In the genomic region with DNA sequence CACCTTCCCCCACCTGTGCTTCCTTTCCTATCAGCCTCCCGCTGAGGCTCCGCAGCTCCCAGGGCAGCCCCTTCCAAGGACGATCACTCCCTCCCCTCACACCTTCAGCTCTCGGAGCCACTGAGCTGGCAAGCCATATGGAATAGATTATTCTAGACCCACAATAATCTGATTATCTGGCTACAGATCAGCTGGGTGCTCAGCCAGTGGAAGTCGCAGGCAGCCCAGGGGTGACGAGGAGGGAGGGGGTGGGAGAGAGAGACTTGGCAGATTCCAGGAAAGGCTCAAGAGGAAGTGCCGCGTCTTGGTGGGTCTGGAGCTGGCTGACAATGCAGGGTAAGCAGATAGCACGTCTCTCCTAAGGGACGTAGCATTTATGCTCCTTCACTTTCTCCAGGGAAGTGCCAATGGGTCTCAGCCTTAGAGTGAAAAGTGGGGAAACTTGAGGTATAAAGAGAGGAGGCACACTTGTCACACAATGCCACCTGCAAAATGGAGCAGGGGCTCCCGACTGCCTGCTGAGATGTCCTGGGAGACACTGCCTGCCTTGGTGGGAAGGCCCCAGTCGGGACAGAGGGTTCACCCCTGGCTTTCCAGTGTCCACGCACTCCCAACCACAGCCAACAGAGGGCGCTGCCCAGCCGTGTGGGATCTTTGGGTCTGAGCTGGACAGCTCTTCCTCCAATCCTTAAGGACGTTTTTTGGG, we compare ENCODE assay signal across 8 cellular contexts. TPM values are rescaled to one million over a fixed set of nuclear protein-coding genes. Genes with fewer than 3 reads are reported as not detected.
A peak's percentile ranks its signal among the peaks of the same experiment; 100 is the strongest.
DNase-seq lines count a peak whose midpoint lies in the region; ATAC-seq and TF ChIP-seq lines count a peak whose summit lies in the region.

No MANE protein-coding gene starts in this region.

- ATAC-seq in HG03439 (IDR thresholded peaks at IDR 0.05; ENCODE audit: unreplicated experiment) (peak; percentile 50), Panc1 (peak; percentile 94), thoracic aorta (ENCODE audit: insufficient number of reproducible peaks, low FRiP score, low read depth) (peak; percentile 43)

- H3K36me3 Mint-ChIP-seq in activated T-helper 1 cell treated with anti-CD3 and anti-CD28 coated beads, Interleukin-12 subunit alpha, Interleukin-12 subunit beta, Interleukin-2, Interleukin-4 antibody, amounts not matched to agents 30 ng/mL and 10 ng/mL and 1 ng/mL, durations not matched to agents 14 hours and 24 hours and 36 hours (ENCODE audit: low read depth) = no peaks in the 10 kb centered on the region

- H3K4me1 ChIP-seq in Panc1 (ENCODE audit: control insufficient read depth, insufficient read depth, low read length) = peaks cover 10% of the 10 kb centered on the region; the same call in 1 of the 2 replicates
- H3K4me1 ChIP-seq in neuronal stem cell (ENCODE audit: control insufficient read depth in 2 of 2, insufficient read depth in 1 of 2, low read depth in 1 of 2, low read length in 2 of 2) = no peaks in the 10 kb centered on the region
- no peaks in the 10 kb centered on the region for H3K4me1 ChIP-seq in thoracic aorta (ENCODE audit: control insufficient read depth in 1 of 2, low read depth in 2 of 2)

- H3K36me3 ChIP-seq in Panc1 (ENCODE audit: control insufficient read depth, insufficient read depth, low read length) = no peaks in the 10 kb centered on the region
- H3K36me3 ChIP-seq in neuronal stem cell (replicated peaks in 1 of 2; ENCODE audit: control insufficient read depth in 2 of 2, insufficient read depth in 2 of 2, low read length in 2 of 2) = no peaks in the 10 kb centered on the region
- no peaks in the 10 kb centered on the region for H3K36me3 ChIP-seq in thoracic aorta

- H3K27me3 ChIP-seq in Panc1 (ENCODE audit: control insufficient read depth, insufficient read depth, low read length) (no peaks in the 10 kb centered on the region), neuronal stem cell (ENCODE audit: control insufficient read depth in 3 of 3, insufficient read depth in 3 of 3, low read depth in 1 of 3, low read length in 3 of 3) (peaks cover 0 to 9% (median 0%) of the 10 kb centered on the region in 3 experiments), thoracic aorta (replicated peaks; ENCODE audit: insufficient read depth) (no peaks in the 10 kb centered on the region)

- DNase-seq in NCI-H2081 (lab: John Stamatoyannopoulos, UW) (peak; percentile 47 to 56), NCI-H2081 treated with DMSO at 0.1 percent for 48 hours (lab: John Stamatoyannopoulos, UW) (no peak), Panc1 (ENCODE audit: low read depth, low spot score) (peak; percentile 54), fibroblast of the conjunctiva (ENCODE audit: low read depth) (peak; percentile 55), neuronal stem cell (ENCODE audit: low spot score) (peak; percentile 80), thoracic aorta (ENCODE audit: low spot score) (no peak)
- peak; percentile 53 for DNase-seq in activated T-helper 1 cell treated with anti-CD3 and anti-CD28 coated beads, Interleukin-12 subunit alpha, Interleukin-12 subunit beta, Interleukin-2, Interleukin-4 antibody, amounts not matched to agents 30 ng/mL and 10 ng/mL and 1 ng/mL, durations not matched to agents 14 hours and 24 hours and 36 hours (ENCODE audit: low spot score)

- H3K4me2 ChIP-seq in neuronal stem cell (ENCODE audit: insufficient read depth, low read length, poor library complexity, severe bottlenecking) = no peak overlapping the region

- H3K27ac ChIP-seq in Panc1 (ENCODE audit: low read length) = no peak overlapping the region
- H3K27ac ChIP-seq in neuronal stem cell (replicated peaks; ENCODE audit: low read length) = no peak overlapping the region
- no peak overlapping the region for H3K27ac ChIP-seq in thoracic aorta

- no peak overlapping the region for H3K4me3 ChIP-seq in Panc1 (ENCODE audit: low read depth in 2 of 2, low read length in 2 of 2)
- H3K4me3 ChIP-seq in neuronal stem cell (ENCODE audit: low read length in 2 of 2) = no peak overlapping the region
- no peak overlapping the region for H3K4me3 ChIP-seq in thoracic aorta

- no peak overlapping the region for H2BK15ac ChIP-seq in neuronal stem cell (ENCODE audit: low read length)

- H3K14ac ChIP-seq in neuronal stem cell (ENCODE audit: low read length) = no peak overlapping the region

- peak overlapping the region; percentile 24 for H2AFZ ChIP-seq in neuronal stem cell (ENCODE audit: low read length)

- H2BK5ac ChIP-seq in neuronal stem cell (ENCODE audit: low read length) = no peak overlapping the region

- H3K27me3 Mint-ChIP-seq in activated T-helper 1 cell treated with anti-CD3 and anti-CD28 coated beads, Interleukin-12 subunit alpha, Interleukin-12 subunit beta, Interleukin-2, Interleukin-4 antibody, amounts not matched to agents 30 ng/mL and 10 ng/mL and 1 ng/mL, durations not matched to agents 14 hours and 24 hours and 36 hours (ENCODE audit: insufficient read depth) = peaks cover 13% of the 10 kb centered on the region

- TF ChIP-seq CTCF in Panc1 (IDR thresholded peaks at IDR 0.05) = peak; percentile 99
- peak; percentile 96 for TF ChIP-seq CTCF in thoracic aorta (IDR thresholded peaks at IDR 0.05)

- H2BK12ac ChIP-seq in neuronal stem cell (ENCODE audit: low read length) = no peak overlapping the region

- no TSS peak for BruUV-seq in Panc1 (replicated peaks; lab: Mats Ljungman, UMichigan)

- H2BK120ac ChIP-seq in neuronal stem cell (ENCODE audit: low read depth, low read length) = no peak overlapping the region

- no peak overlapping the region for H3K27ac Mint-ChIP-seq in activated T-helper 1 cell treated with anti-CD3 and anti-CD28 coated beads, Interleukin-12 subunit alpha, Interleukin-12 subunit beta, Interleukin-2, Interleukin-4 antibody, amounts not matched to agents 30 ng/mL and 10 ng/mL and 1 ng/mL, durations not matched to agents 14 hours and 24 hours and 36 hours

- in situ Hi-C loops in Panc1 (cut with HindIII; ENCODE audit: low pct_unique_long_range_greater_than_20kb, low sequenced_read_pairs) = no loop called here

- no peak overlapping the region for H3K4ac ChIP-seq in neuronal stem cell (ENCODE audit: low read length)

- no peak overlapping the region for H4K91ac ChIP-seq in neuronal stem cell (ENCODE audit: low read depth, low read length, poor library complexity)

- H3K9me3 Mint-ChIP-seq in activated T-helper 1 cell treated with anti-CD3 and anti-CD28 coated beads, Interleukin-12 subunit alpha, Interleukin-12 subunit beta, Interleukin-2, Interleukin-4 antibody, amounts not matched to agents 30 ng/mL and 10 ng/mL and 1 ng/mL, durations not matched to agents 14 hours and 24 hours and 36 hours = no peaks in the 10 kb centered on the region

- no peaks in the 10 kb centered on the region for H3K79me1 ChIP-seq in neuronal stem cell (ENCODE audit: low read depth, low read length)

- POLR2A ChIA-PET in Panc1 (lab: Charles Lee) = interaction anchor here (0.7 kb wide), 1 partner anchor 133 kb away, joined by 8 read pairs; the partner anchor contains the start of gene AP3S2

- no peak overlapping the region for H2AK5ac ChIP-seq in neuronal stem cell (ENCODE audit: low read depth, low read length)

- H3K23ac ChIP-seq in neuronal stem cell (ENCODE audit: low read depth, low read length, poor library complexity) = peak overlapping the region; percentile 67

- no peak overlapping the region for H3K9ac ChIP-seq in neuronal stem cell (ENCODE audit: low read depth, low read length, poor library complexity)

- WGBS in neuronal stem cell (ENCODE audit: extremely low coverage in 2 of 2, insufficient read length in 2 of 2, insufficient replicate concordance in 1 of 2), 2 donors = no CpG with 5 or more reads among the region's 16 CpGs

- no peak overlapping the region for H3K4me3 Mint-ChIP-seq in activated T-helper 1 cell treated with anti-CD3 and anti-CD28 coated beads, Interleukin-12 subunit alpha, Interleukin-12 subunit beta, Interleukin-2, Interleukin-4 antibody, amounts not matched to agents 30 ng/mL and 10 ng/mL and 1 ng/mL, durations not matched to agents 14 hours and 24 hours and 36 hours

- no peaks in the 10 kb centered on the region for H3K4me1 Mint-ChIP-seq in activated T-helper 1 cell treated with anti-CD3 and anti-CD28 coated beads, Interleukin-12 subunit alpha, Interleukin-12 subunit beta, Interleukin-2, Interleukin-4 antibody, amounts not matched to agents 30 ng/mL and 10 ng/mL and 1 ng/mL, durations not matched to agents 14 hours and 24 hours and 36 hours (ENCODE audit: low read depth)

- H3K9me3 ChIP-seq in Panc1 (ENCODE audit: control insufficient read depth, insufficient read depth, low read depth, low read length) = no peaks in the 10 kb centered on the region
- H3K9me3 ChIP-seq in neuronal stem cell (replicated peaks in 1 of 2; ENCODE audit: control insufficient read depth in 2 of 2, insufficient read depth in 1 of 2, low read depth in 1 of 2, low read length in 2 of 2) = peaks cover 0 to 4% of the 10 kb centered on the region in 2 donors
- H3K9me3 ChIP-seq in thoracic aorta = no peaks in the 10 kb centered on the region

- CTCF ChIA-PET in Panc1 (lab: Charles Lee) = interaction anchor here (0.5 to 2.5 kb wide), 10 partner anchors 13 to 128 kb away, joined by 3 to 40 read pairs (median 5); partner anchors contain the start of gene MESP2

- intact Hi-C loops in Panc1 (cut with micrococcal nuclease; ENCODE audit: unreplicated experiment) = loop anchor here (2.0 kb wide), 1 partner anchor 114 kb away; no protein-coding TSS in a partner anchor
- intact Hi-C loops in activated T-helper 1 cell treated with anti-CD3 and anti-CD28 coated beads, Interleukin-12 subunit alpha, Interleukin-12 subunit beta, Interleukin-2, Interleukin-4 antibody, amounts not matched to agents 30 ng/mL and 10 ng/mL and 1 ng/mL, durations not matched to agents 14 hours and 24 hours and 36 hours (cut with micrococcal nuclease) = loop anchor here (1.0 kb wide), 3 partner anchors 115 to 326 kb away; no protein-coding TSS in a partner anchor

- peak overlapping the region; percentile 35 for H3K18ac ChIP-seq in neuronal stem cell (ENCODE audit: low read length)

- no peak overlapping the region for H4K8ac ChIP-seq in neuronal stem cell (ENCODE audit: low read depth, low read length)

RNA-seq across cellular contexts. Expression of gene MESP1, which starts 9.4 kb away (rescaled TPM):
- total RNA-seq in Panc1 (2021; ENCODE audit: unreplicated experiment) = 6.4 TPM
- 6.5 TPM for polyA plus RNA-seq in Panc1 (2012; ENCODE audit: insufficient read length)
- total RNA-seq in activated T-helper 1 cell treated with anti-CD3 and anti-CD28 coated beads, Interleukin-12 subunit alpha, Interleukin-12 subunit beta, Interleukin-2, Interleukin-4 antibody, amounts not matched to agents 30 ng/mL and 10 ng/mL and 1 ng/mL, durations not matched to agents 14 hours and 24 hours and 36 hours = 4.6 and 6.6 TPM in 2 replicates
- polyA plus RNA-seq in neuronal stem cell (2013, experiment 1 of 2) = 0.32 TPM
- polyA plus RNA-seq in neuronal stem cell (2013, experiment 2 of 2) = 0.28 TPM
- under 1 TPM in 1 of 2 donors, not detected in 1; 0.95 TPM for total RNA-seq in thoracic aorta

RNA-seq across cellular contexts. Expression of gene MESP2, which starts 15.7 kb away (rescaled TPM):
- 1.1 TPM for total RNA-seq in Panc1 (2021; ENCODE audit: unreplicated experiment)
- polyA plus RNA-seq in Panc1 (2012; ENCODE audit: insufficient read length) = 2.0 TPM
- total RNA-seq in activated T-helper 1 cell treated with anti-CD3 and anti-CD28 coated beads, Interleukin-12 subunit alpha, Interleukin-12 subunit beta, Interleukin-2, Interleukin-4 antibody, amounts not matched to agents 30 ng/mL and 10 ng/mL and 1 ng/mL, durations not matched to agents 14 hours and 24 hours and 36 hours = 0.10 TPM in 1 of 2 replicates, not detected in the other
- 0.35 TPM for polyA plus RNA-seq in neuronal stem cell (2013, experiment 1 of 2)
- 0.19 TPM for polyA plus RNA-seq in neuronal stem cell (2013, experiment 2 of 2)
- 1 to 10 TPM in 1 of 2 donors, not detected in 1; 1.8 TPM for total RNA-seq in thoracic aorta

RNA-seq across cellular contexts. Expression of gene ANPEP, which starts 54.2 kb away (rescaled TPM):
- total RNA-seq in Panc1 (2021; ENCODE audit: unreplicated experiment) (183 TPM), thoracic aorta (10 to 100 TPM; 27.5 to 29.2 TPM)
- polyA plus RNA-seq in Panc1 (2012; ENCODE audit: insufficient read length) = 194 TPM
- 0.44 and 0.67 TPM in 2 replicates for total RNA-seq in activated T-helper 1 cell treated with anti-CD3 and anti-CD28 coated beads, Interleukin-12 subunit alpha, Interleukin-12 subunit beta, Interleukin-2, Interleukin-4 antibody, amounts not matched to agents 30 ng/mL and 10 ng/mL and 1 ng/mL, durations not matched to agents 14 hours and 24 hours and 36 hours
- 3.5 TPM for polyA plus RNA-seq in neuronal stem cell (2013, experiment 1 of 2)
- polyA plus RNA-seq in neuronal stem cell (2013, experiment 2 of 2) = 3.5 TPM

Comparison
In these comparisons a context has a peak if more than half of its experiments do, and no peak if none do; other contexts are left out.
1. DNase-seq: peak in NCI-H2081 (2 of 2), Panc1 (single experiment), activated T-helper 1 cell treated with anti-CD3 and anti-CD28 coated beads, Interleukin-12 subunit alpha, Interleukin-12 subunit beta, Interleukin-2, Interleukin-4 antibody, amounts not matched to agents 30 ng/mL and 10 ng/mL and 1 ng/mL, durations not matched to agents 14 hours and 24 hours and 36 hours (single experiment), fibroblast of the conjunctiva (single experiment) and neuronal stem cell (single experiment); none in NCI-H2081 treated with DMSO at 0.1 percent for 48 hours (single experiment) and thoracic aorta (single experiment).
2. ATAC-seq: peak in every context shown above with its lines; median percentile 94 in Panc1; 50 in HG03439; 43 in thoracic aorta.
3. RNA of gene ANPEP, which starts 54.2 kb away (total RNA-seq): 183 TPM in Panc1 (single experiment) and 27.5 to 29.2 TPM in thoracic aorta; 0.44 to 0.67 TPM in activated T-helper 1 cell treated with anti-CD3 and anti-CD28 coated beads, Interleukin-12 subunit alpha, Interleukin-12 subunit beta, Interleukin-2, Interleukin-4 antibody, amounts not matched to agents 30 ng/mL and 10 ng/mL and 1 ng/mL, durations not matched to agents 14 hours and 24 hours and 36 hours; every median in the first group is over 10 times any median in the second.